ENCODE assay signal across 26 cellular contexts in the genomic region with DNA sequence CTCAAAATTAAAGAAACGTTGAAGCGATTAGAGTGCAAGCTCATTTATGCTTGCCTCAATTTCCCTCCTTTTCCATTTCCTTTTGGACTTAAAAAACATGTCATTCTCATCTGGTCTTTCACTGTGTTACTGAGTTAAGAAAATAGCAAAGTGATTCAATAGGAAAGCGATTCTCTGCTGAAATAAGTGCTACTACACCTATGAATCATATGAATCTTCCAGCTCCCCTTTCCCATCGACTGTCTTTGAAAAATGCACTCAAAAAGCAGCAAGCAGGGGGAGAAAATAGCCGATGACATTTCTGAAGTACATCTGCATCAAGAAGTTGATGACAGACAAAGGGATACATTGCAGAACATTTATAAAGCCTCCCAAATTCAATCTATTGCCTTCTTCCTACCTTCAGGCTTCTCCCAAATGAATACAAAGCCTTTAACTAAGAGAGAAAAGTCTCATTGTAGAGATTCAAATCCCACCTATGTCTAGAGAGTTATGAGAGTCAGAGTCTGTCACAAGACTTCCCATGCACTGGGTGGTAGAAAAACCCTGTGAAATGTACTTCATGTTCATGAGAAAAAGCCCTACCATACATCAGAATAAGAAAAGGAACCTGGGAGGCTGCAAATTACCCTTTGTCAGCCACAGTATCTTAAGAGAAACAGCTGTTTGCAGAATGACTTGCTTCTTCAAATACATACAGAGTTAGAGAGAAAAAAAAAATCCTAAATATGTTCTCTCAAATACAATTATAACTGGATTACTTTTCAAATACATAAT.
DNase-seq lines count a peak whose midpoint lies in the region; ATAC-seq and TF ChIP-seq lines count a peak whose summit lies in the region.
"Had no signal": no experiment of that assay in that cellular context is flagged by ENCODE, and none has a peak within 500 bp of the region (broad histone marks: within the 10 kb centered on the region; RNA-seq: fewer than 3 reads in every experiment).

No MANE protein-coding gene starts in this region.

- H3K9me3 ChIP-seq in NT2/D1 (ENCODE audit: insufficient read depth, low read length), result no peaks in the 10 kb centered on the region
- H3K9me3 ChIP-seq in iPS-18a (ENCODE audit: control insufficient read depth, low read depth, low read length), result peaks cover 16% of the 10 kb centered on the region
- H3K9me3 ChIP-seq: BLaER1 treated with 17β-estradiol and CSF1 and Interleukin-3, amounts not matched to agents 10 nM and 100 nM; MG63; suprapubic skin had no signal

- ATAC-seq in GM19351 (IDR thresholded peaks at IDR 0.05; ENCODE audit: unreplicated experiment) (peak; percentile 58), HG03280 (IDR thresholded peaks at IDR 0.05; ENCODE audit: unreplicated experiment) (no peak)
- ATAC-seq: K562 had no signal

- H3K9ac ChIP-seq in NT2/D1 (ENCODE audit: insufficient read length, low read depth) (no peak overlapping the region), iPS-18a (ENCODE audit: low read length) (no peak overlapping the region)
- H3K9ac ChIP-seq: BLaER1 treated with 17β-estradiol and CSF1 and Interleukin-3, amounts not matched to agents 10 nM and 100 nM had no signal

- no peaks in the 10 kb centered on the region for H3K36me3 ChIP-seq in NT2/D1 (ENCODE audit: insufficient read depth, insufficient read length, low read length)
- no peaks in the 10 kb centered on the region for H3K36me3 ChIP-seq in iPS-18a (ENCODE audit: control insufficient read depth, low read depth, low read length)
- H3K36me3 ChIP-seq: MG63, suprapubic skin had no signal

- H3K27me3 ChIP-seq in NT2/D1 (ENCODE audit: insufficient read depth, insufficient read length), result no peaks in the 10 kb centered on the region
- peaks cover 13% of the 10 kb centered on the region for H3K27me3 ChIP-seq in iPS-18a (ENCODE audit: control insufficient read depth, insufficient read depth, low read length)
- H3K27me3 ChIP-seq: MG63, suprapubic skin had no signal

- no peaks in the 10 kb centered on the region for H3K4me1 ChIP-seq in NT2/D1 (ENCODE audit: insufficient read depth, insufficient read length)
- H3K4me1 ChIP-seq in iPS-18a (ENCODE audit: control insufficient read depth, low read depth, low read length), result peaks cover 41% of the 10 kb centered on the region
- H3K4me1 ChIP-seq: suprapubic skin had no signal

- H3K4me3 ChIP-seq in NT2/D1 (ENCODE audit: insufficient read length, low read depth) (no peak overlapping the region), iPS-18a (ENCODE audit: low read length) (peak overlapping the region; percentile 31)
- H3K4me3 ChIP-seq: BLaER1 treated with 17β-estradiol and CSF1 and Interleukin-3, amounts not matched to agents 10 nM and 100 nM; K562; MG63; suprapubic skin had no signal

- H3K27ac ChIP-seq in iPS-18a (ENCODE audit: low read length), result no peak overlapping the region
- H3K27ac ChIP-seq: BLaER1 treated with 17β-estradiol and CSF1 and Interleukin-3, amounts not matched to agents 10 nM and 100 nM; suprapubic skin; VCaP had no signal

- no peak for TF ChIP-seq CTCF in GM10266 (IDR thresholded peaks at IDR 0.05; ENCODE audit: control insufficient read depth, insufficient read depth, low read depth, missing control alignments)

- DNase-seq in GM10266 (ENCODE audit: extremely low spot score) (peak; percentile 4), NT2/D1 (ENCODE audit: low read depth, low spot score) (peak; percentile 9), AG08396 (ENCODE audit: low spot score) (no peak), OCI-M2 (lab: John Stamatoyannopoulos, UW; ENCODE audit: unreplicated experiment) (no peak)
- no peak for DNase-seq in activated CD4-positive, alpha-beta T cell treated with anti-CD3 and anti-CD28 coated beads, Interleukin-2, amount 50 U/mL, for 4 hours
- DNase-seq: activated CD4-positive, alpha-beta T cell treated with anti-CD3 and anti-CD28 coated beads, Interleukin-2, amount 50 U/mL, for 1 hour; activated naive CD4-positive, alpha-beta T cell treated with anti-CD3 and anti-CD28 coated beads, Interleukin-2, amount 10 ng/mL, durations not matched to agents 7 days and 5 days; amygdala; COR-L47; cortex of kidney; DND-41; mesenchymal stem cell; MG63; naive B cell; NCI-H2081; NCI-H345; NCI-H748 treated with DMSO at 0.1 percent for 48 hours; stimulated activated CD4-positive, alpha-beta T cell treated with anti-CD3 and anti-CD28 coated beads, Interleukin-4, amount 100 ng/mL, for 1 hour; stimulated activated naive B cell treated with anti-CD40 and anti-IgM and Interleukin-4, amounts not matched to agents 10 μg/mL and 1 μg/mL and 100 μg/mL, for 72 hours had no signal

Comparison
In these comparisons a context has a peak if more than half of its experiments do, and no peak if none do; other contexts are left out.
1. DNase-seq: peak in GM10266 (single experiment) and NT2/D1 (single experiment); none in AG08396 (single experiment), activated CD4-positive, alpha-beta T cell treated with anti-CD3 and anti-CD28 coated beads, Interleukin-2, amount 50 U/mL, for 4 hours (0 of 2) and OCI-M2 (single experiment).